In the genomic region with DNA sequence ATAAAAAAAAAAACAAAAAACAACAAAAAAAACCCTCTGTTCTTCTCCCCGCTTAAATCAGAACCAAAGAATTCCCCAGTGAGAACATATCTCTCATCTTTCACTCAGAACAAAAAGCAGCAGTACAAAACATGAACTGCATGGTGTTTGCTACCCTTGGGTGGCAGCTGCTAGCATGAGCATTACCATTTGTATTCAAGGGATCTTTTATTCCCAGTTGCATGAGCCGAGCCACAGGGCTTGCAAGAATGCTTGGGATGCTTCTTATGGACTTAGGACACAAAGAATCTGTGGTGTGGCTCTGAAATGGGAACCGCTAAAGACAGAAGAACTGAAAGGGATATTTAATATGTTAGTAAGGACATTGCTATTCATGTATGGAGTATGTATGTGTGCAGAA, we compare ENCODE assay signal across 11 cellular contexts.
DNase-seq lines count a peak whose midpoint lies in the region; ATAC-seq and TF ChIP-seq lines count a peak whose summit lies in the region.
"Had no signal": no experiment of that assay in that cellular context is flagged by ENCODE, and none has a peak within 500 bp of the region (broad histone marks: within the 10 kb centered on the region; RNA-seq: fewer than 3 reads in every experiment).

No MANE protein-coding gene starts in this region.

- no peaks in the 10 kb centered on the region for H3K9me3 Mint-ChIP-seq in glutamatergic neuron (ENCODE audit: unreplicated experiment)
- H3K9me3 Mint-ChIP-seq in activated T-cell treated with anti-CD3 and anti-CD28 coated beads, Interleukin-2, amount 50 U/mL, for 72 hours: no peaks in the 10 kb centered on the region
- H3K9me3 Mint-ChIP-seq: activated T-cell treated with anti-CD3 and anti-CD28 coated beads, Interleukin-2, amount 50 U/mL, for 24 hours had no signal

- peaks cover 20% of the 10 kb centered on the region for H3K4me1 Mint-ChIP-seq in glutamatergic neuron (ENCODE audit: low read depth, unreplicated experiment)
- no peaks in the 10 kb centered on the region for H3K4me1 Mint-ChIP-seq in activated T-cell treated with anti-CD3 and anti-CD28 coated beads, Interleukin-2, amount 50 U/mL, for 72 hours (ENCODE audit: low read depth)

- no peaks in the 10 kb centered on the region for H3K9me2 ChIP-seq in hepatocyte (replicated peaks; ENCODE audit: insufficient read depth)

- H3K4me3 Mint-ChIP-seq in glutamatergic neuron (ENCODE audit: unreplicated experiment): peak overlapping the region; percentile 31
- no peak overlapping the region for H3K4me3 Mint-ChIP-seq in activated T-cell treated with anti-CD3 and anti-CD28 coated beads, Interleukin-2, amount 50 U/mL, for 72 hours
- H3K4me3 Mint-ChIP-seq: activated T-cell treated with anti-CD3 and anti-CD28 coated beads, Interleukin-2, amount 50 U/mL, for 24 hours had no signal

- H3K9me3 ChIP-seq in smooth muscle cell (replicated peaks; ENCODE audit: low read depth): no peaks in the 10 kb centered on the region
- no peaks in the 10 kb centered on the region for H3K9me3 ChIP-seq in hepatocyte (ENCODE audit: low read depth)

- H3K4me2 ChIP-seq in smooth muscle cell (peak overlapping the region; percentile 54), hepatocyte (no peak overlapping the region)

- H3K4me1 ChIP-seq in smooth muscle cell (ENCODE audit: low read depth) (peaks cover 12% of the 10 kb centered on the region), hepatocyte (ENCODE audit: insufficient read depth) (peaks cover 12% of the 10 kb centered on the region)

- H3K36me3 ChIP-seq in H7 (replicated peaks; ENCODE audit: control insufficient read depth, insufficient read depth, low read length) (no peaks in the 10 kb centered on the region), smooth muscle cell (ENCODE audit: low read depth) (no peaks in the 10 kb centered on the region), hepatocyte (replicated peaks; ENCODE audit: insufficient read depth, low read depth) (no peaks in the 10 kb centered on the region)

- H3K27me3 Mint-ChIP-seq in glutamatergic neuron (ENCODE audit: unreplicated experiment): no peaks in the 10 kb centered on the region
- peaks cover 19% of the 10 kb centered on the region for H3K27me3 Mint-ChIP-seq in activated T-cell treated with anti-CD3 and anti-CD28 coated beads, Interleukin-2, amount 50 U/mL, for 72 hours (ENCODE audit: low read depth)

- H3K27me3 ChIP-seq in H7 (ENCODE audit: control insufficient read depth, insufficient read depth, low read length): no peaks in the 10 kb centered on the region
- H3K27me3 ChIP-seq in smooth muscle cell (ENCODE audit: low read depth): no peaks in the 10 kb centered on the region
- no peaks in the 10 kb centered on the region for H3K27me3 ChIP-seq in hepatocyte

- H3K27ac Mint-ChIP-seq in glutamatergic neuron (ENCODE audit: unreplicated experiment): peak overlapping the region; percentile 25
- no peak overlapping the region for H3K27ac Mint-ChIP-seq in activated T-cell treated with anti-CD3 and anti-CD28 coated beads, Interleukin-2, amount 50 U/mL, for 72 hours
- H3K27ac Mint-ChIP-seq: activated T-cell treated with anti-CD3 and anti-CD28 coated beads, Interleukin-2, amount 50 U/mL, for 24 hours had no signal

- H3K27ac ChIP-seq in smooth muscle cell (ENCODE audit: low read depth) (no peak overlapping the region), hepatocyte (no peak overlapping the region)

- no peak for ATAC-seq in activated T-cell treated with anti-CD3 and anti-CD28 coated beads, Interleukin-2, amount 50 U/mL, for 72 hours (replicated peaks in 1 of 2)
- ATAC-seq in HG03565 (IDR thresholded peaks at IDR 0.05; ENCODE audit: unreplicated experiment): no peak

- TF ChIP-seq CTCF in glutamatergic neuron (IDR thresholded peaks at IDR 0.05; ENCODE audit: partially characterized antibody, unreplicated experiment) (no peak), smooth muscle cell (IDR thresholded peaks at IDR 0.05; ENCODE audit: borderline replicate concordance, insufficient read depth, poor library complexity, severe bottlenecking) (no peak), hepatocyte (IDR thresholded peaks at IDR 0.05; ENCODE audit: poor library complexity) (no peak)

- WGBS in smooth muscle cell (ENCODE audit: low lambda C conversion rate): 65% methylated on average over 3 of the region's 3 CpGs
- 77% methylated on average over 3 of the region's 3 CpGs for WGBS in hepatocyte (ENCODE audit: low lambda C conversion rate, missing lambda C conversion rate)

- H3K4me3 ChIP-seq in H7 (ENCODE audit: insufficient read depth, low read depth, low read length) (no peak overlapping the region), smooth muscle cell (no peak overlapping the region), hepatocyte (no peak overlapping the region)
- H3K4me3 ChIP-seq: skin epidermis had no signal

- peaks cover 3% of the 10 kb centered on the region for H3F3A ChIP-seq in smooth muscle cell (ENCODE audit: low read depth)

- peak overlapping the region; percentile 44 for H2AFZ ChIP-seq in smooth muscle cell (ENCODE audit: low read depth)
- H2AFZ ChIP-seq in hepatocyte: no peak overlapping the region

- in situ Hi-C loops in SK-MEL-5 (cut with HindIII; ENCODE audit: low pct_unique_long_range_greater_than_20kb, low sequenced_read_pairs): no loop called here

- no peaks in the 10 kb centered on the region for H4K20me1 ChIP-seq in smooth muscle cell (ENCODE audit: low read depth)
- no peaks in the 10 kb centered on the region for H4K20me1 ChIP-seq in hepatocyte (ENCODE audit: insufficient read depth, poor library complexity, severe bottlenecking)

- DNase-seq in H7 (peak; percentile 35), SK-MEL-5 (ENCODE audit: low read depth, low spot score) (peak; percentile 95), glutamatergic neuron (no peak), smooth muscle cell (lab: John Stamatoyannopoulos, UW; ENCODE audit: unreplicated experiment) (no peak), hepatocyte (ENCODE audit: low spot score) (no peak), CD1c-positive myeloid dendritic cell (ENCODE audit: extremely low spot score) (no peak)
- no peak for DNase-seq in activated T-cell treated with anti-CD3 and anti-CD28 coated beads, Interleukin-2, amount 50 U/mL, for 72 hours
- DNase-seq: activated T-cell treated with anti-CD3 and anti-CD28 coated beads, Interleukin-2, amount 50 U/mL, for 24 hours; central memory CD4-positive, alpha-beta T cell had no signal

- H3K36me3 Mint-ChIP-seq in glutamatergic neuron (ENCODE audit: unreplicated experiment): no peaks in the 10 kb centered on the region
- H3K36me3 Mint-ChIP-seq in activated T-cell treated with anti-CD3 and anti-CD28 coated beads, Interleukin-2, amount 50 U/mL, for 72 hours (ENCODE audit: insufficient read depth in 2 of 2): no peaks in the 10 kb centered on the region

- H3K9ac ChIP-seq in smooth muscle cell (ENCODE audit: low read depth): no peak overlapping the region

- no peaks in the 10 kb centered on the region for H3K79me2 ChIP-seq in smooth muscle cell (ENCODE audit: low read depth)
- no peaks in the 10 kb centered on the region for H3K79me2 ChIP-seq in hepatocyte

Comparison
In these comparisons a context has a peak if more than half of its experiments do, and no peak if none do; other contexts are left out.
1. DNase-seq: peak in H7 (single experiment) and SK-MEL-5 (single experiment); none in glutamatergic neuron (single experiment), smooth muscle cell (single experiment), activated T-cell treated with anti-CD3 and anti-CD28 coated beads, Interleukin-2, amount 50 U/mL, for 72 hours (0 of 2), hepatocyte (single experiment) and CD1c-positive myeloid dendritic cell (single experiment).